In genomic region chr9:108885643-108886348, GRCh38 we compare ENCODE assay signal across 1 cellular context.
TF ChIP-seq lines count a peak whose summit lies in the region.

No MANE protein-coding gene starts in this region.

TF ChIP-seq in HepG2, 621 proteins besides CTCF, POLR2A, EP300 and RAD21 (continued from another document):
- TF ChIP-seq SNAPC4 (CRISPR knock-in tag; IDR thresholded peaks at IDR 0.05) (0 out of 2 replicates have a peak, but pooled peaks have one; percentile 53), ZMYM2 (CRISPR knock-in tag; IDR thresholded peaks at IDR 0.05) (0 out of 2 replicates have a peak, but pooled peaks have one; percentile 28), E2F2 (CRISPR knock-in tag; IDR thresholded peaks at IDR 0.05; ENCODE audit: borderline replicate concordance) (no peak), SALL1 (CRISPR knock-in tag; IDR thresholded peaks at IDR 0.05) (peak; percentile 99), ZNF724P (CRISPR knock-in tag; IDR thresholded peaks at IDR 0.05; ENCODE audit: borderline replicate concordance) (0 out of 2 replicates have a peak, but pooled peaks have one; percentile 29), ELF4 (CRISPR knock-in tag; IDR thresholded peaks at IDR 0.05; ENCODE audit: borderline replicate concordance) (0 out of 2 replicates have a peak, but pooled peaks have one; percentile 54), ZNF746 (CRISPR knock-in tag; IDR thresholded peaks at IDR 0.05) (peak; percentile 98), ZNF34 (CRISPR knock-in tag; IDR thresholded peaks at IDR 0.05; ENCODE audit: borderline replicate concordance) (no peak), TCF7L2 (IDR thresholded peaks at IDR 0.05; ENCODE audit: low read depth, low read length) (peak; percentile 85), KDM6A (CRISPR knock-in tag; IDR thresholded peaks at IDR 0.05; ENCODE audit: low read depth) (peak; percentile 98), ZNF710 (CRISPR knock-in tag; IDR thresholded peaks at IDR 0.05; ENCODE audit: borderline replicate concordance) (peak; percentile 93; the same call in 1 of the 2 replicates), ASH2L (IDR thresholded peaks at IDR 0.05; ENCODE audit: insufficient read length, low read depth, low read length) (peak; percentile 89), ZNF761 (CRISPR knock-in tag; conservative IDR thresholded peaks at IDR 0.05) (peak; percentile 45; the same call in 1 of the 2 replicates), MAX (IDR thresholded peaks at IDR 0.05) (peak; percentile 68; the same call in 1 of the 2 replicates), CREBL2 (CRISPR knock-in tag; IDR thresholded peaks at IDR 0.05; ENCODE audit: borderline replicate concordance) (no peak), SRSF4 (IDR thresholded peaks at IDR 0.05; ENCODE audit: low read depth, low read length, poor library complexity, severe bottlenecking) (no peak), HIVEP1 (CRISPR knock-in tag; IDR thresholded peaks at IDR 0.05) (no peak), HNF4A (CRISPR knock-in tag; IDR thresholded peaks at IDR 0.05) (peak; percentile 94), HOXA9 (CRISPR knock-in tag; IDR thresholded peaks at IDR 0.05; ENCODE audit: borderline replicate concordance) (no peak), SKIL (CRISPR knock-in tag; IDR thresholded peaks at IDR 0.05; ENCODE audit: borderline replicate concordance) (peak; percentile 99), ONECUT2 (CRISPR knock-in tag; IDR thresholded peaks at IDR 0.05) (peak; percentile 35; the same call in 1 of the 2 replicates), CBX1 (IDR thresholded peaks at IDR 0.05; ENCODE audit: low read depth) (peak; percentile 54), SSRP1 (CRISPR knock-in tag; IDR thresholded peaks at IDR 0.05) (no peak), SOX13 (IDR thresholded peaks at IDR 0.05) (peak; percentile 88), SOX13 (CRISPR knock-in tag; conservative IDR thresholded peaks at IDR 0.05 in 1 of 2, IDR thresholded peaks at IDR 0.05 in 1 of 2) (peak in 1 of 2 experiments; percentile 96; a peak in 2 of 4 replicates), DRAP1 (CRISPR knock-in tag; IDR thresholded peaks at IDR 0.05) (peak; percentile 80), ZNF691 (CRISPR knock-in tag; IDR thresholded peaks at IDR 0.05; ENCODE audit: borderline replicate concordance, low read depth) (peak; percentile 84; the same call in 1 of the 2 replicates), NFYB (CRISPR knock-in tag; IDR thresholded peaks at IDR 0.05) (no peak; the same call in 1 of the 2 replicates), HBP1 (CRISPR knock-in tag; IDR thresholded peaks at IDR 0.05; ENCODE audit: low read depth) (no peak), ATF3 (CRISPR knock-in tag; IDR thresholded peaks at IDR 0.05) (peak; percentile 97), ZNF781 (CRISPR knock-in tag; IDR thresholded peaks at IDR 0.05; ENCODE audit: borderline replicate concordance, not compliant biosample characterization) (peak; percentile 91), ZNF329 (CRISPR knock-in tag; IDR thresholded peaks at IDR 0.05; ENCODE audit: low read depth) (0 out of 2 replicates have a peak, but pooled peaks have one; percentile 77)
